Comparison of ENCODE assay signal across 1 cellular context in genomic region chr2:150469706-150470105, GRCh38.
TF ChIP-seq lines count a peak whose summit lies in the region.

No MANE protein-coding gene starts in this region.

TF ChIP-seq in GM23338, 12 proteins besides CTCF, POLR2A, EP300 and RAD21:
- TF ChIP-seq POLR2AphosphoS5 (IDR thresholded peaks at IDR 0.05; ENCODE audit: low read depth), result no peak
- TF ChIP-seq ZNF331 (CRISPR knock-in tag; IDR thresholded peaks at IDR 0.05; ENCODE audit: low read depth), result no peak
- TF ChIP-seq ETS1 (IDR thresholded peaks at IDR 0.05), result no peak
- no peak for TF ChIP-seq STAT1 (IDR thresholded peaks at IDR 0.05; ENCODE audit: unreplicated experiment)
- no peak for TF ChIP-seq REST (IDR thresholded peaks at IDR 0.05; ENCODE audit: unreplicated experiment)
- TF ChIP-seq NANOG (IDR thresholded peaks at IDR 0.05; ENCODE audit: borderline replicate concordance), result no peak
- no peak for TF ChIP-seq EZH2phosphoT487 (IDR thresholded peaks at IDR 0.05; ENCODE audit: unreplicated experiment)
- TF ChIP-seq ZNF114 (CRISPR knock-in tag; IDR thresholded peaks at IDR 0.05), result no peak
- no peak for TF ChIP-seq EZH2 (IDR thresholded peaks at IDR 0.05; ENCODE audit: low read depth, unreplicated experiment)
- no peak for TF ChIP-seq ZNF462 (CRISPR knock-in tag; IDR thresholded peaks at IDR 0.05)
- no peak for TF ChIP-seq JUNB (IDR thresholded peaks at IDR 0.05; ENCODE audit: unreplicated experiment)
- TF ChIP-seq CREB1 (CRISPR knock-in tag; IDR thresholded peaks at IDR 0.05; ENCODE audit: low read depth), result no peak
